Comparison of ENCODE assay signal across 26 cellular contexts in genomic region chr1:20421441-20421840, GRCh38.
"Had no signal": no experiment of that assay in that cellular context is flagged by ENCODE, and none has a peak within 500 bp of the region (broad histone marks: within the 10 kb centered on the region; RNA-seq: fewer than 3 reads in every experiment).

No MANE protein-coding gene starts in this region.

- H3K36me3 ChIP-seq: neutrophil, pancreas, right lobe of liver, sigmoid colon, stomach, suprapubic skin, thoracic aorta, thyroid gland, tibial nerve, upper lobe of left lung, vagina had no signal

- H3K27ac ChIP-seq: neutrophil, pancreas, psoas muscle, right lobe of liver, sigmoid colon, stomach, suprapubic skin, thoracic aorta, thyroid gland, tibial nerve, upper lobe of left lung, vagina had no signal

- H3K4me3 ChIP-seq: pancreas, psoas muscle, right lobe of liver, sigmoid colon, stomach, suprapubic skin, thoracic aorta, thyroid gland, tibial nerve, upper lobe of left lung, vagina had no signal

- H3K9me3 ChIP-seq: neutrophil, vagina had no signal

- DNase-seq: naive thymus-derived CD8-positive, alpha-beta T cell; nephron progenitor cell; nucleus accumbens; pancreas; psoas muscle; right cardiac atrium; right lobe of liver; sigmoid colon; small intestine; stimulated activated CD4-positive, alpha-beta T cell treated with anti-CD3 and anti-CD28 coated beads, Interleukin-15, amount 100 ng/mL, for 24 hours; stimulated activated CD4-positive, alpha-beta T cell treated with anti-CD3 and anti-CD28 coated beads, Interleukin-2, amount 100 ng/mL, for 24 hours; stimulated activated CD4-positive, alpha-beta T cell treated with anti-CD3 and anti-CD28 coated beads, Interleukin-2, amount 100 ng/mL, for 48 hours; stimulated activated CD4-positive, alpha-beta T cell treated with anti-CD3 and anti-CD28 coated beads, Interleukin-4, amount 100 ng/mL, for 24 hours; stimulated activated naive B cell treated with anti-CD40 and anti-IgM and Interleukin-4, amounts not matched to agents 10 μg/mL and 1 μg/mL and 100 μg/mL, for 72 hours; stimulated activated naive CD4-positive, alpha-beta T cell treated with Interleukin-2 at 50 U/mL for 16 hours; stomach; thyroid gland; trophoblast cell; upper lobe of left lung had no signal

- H3K4me1 ChIP-seq: pancreas, psoas muscle, right lobe of liver, sigmoid colon, stomach, suprapubic skin, thyroid gland, tibial nerve, upper lobe of left lung, vagina had no signal

- ATAC-seq: naive thymus-derived CD8-positive, alpha-beta T cell; natural killer cell treated with Interleukin-12 subunit alpha and Interleukin-12 subunit beta and Interleukin-15 and Interleukin-18, amount 100 ng/mL, for 72 hours; pancreas; psoas muscle; right cardiac atrium; right lobe of liver; stimulated activated effector memory CD8-positive, alpha-beta T cell treated with anti-CD3 and anti-CD28 coated beads, Interleukin-12 subunit alpha, Interleukin-12 subunit beta, amount 100 ng/mL, for 72 hours; stimulated activated naive B cell treated with anti-CD40 and anti-IgM and Interleukin-4, amounts not matched to agents 10 μg/mL and 1 μg/mL and 100 μg/mL, for 72 hours had no signal
